15 cellular contexts compared by ENCODE assay signal in genomic region chr10:77533156-77533886, GRCh38.
A peak's percentile ranks its signal among the peaks of the same experiment; 100 is the strongest.
DNase-seq lines count a peak whose midpoint lies in the region; ATAC-seq and TF ChIP-seq lines count a peak whose summit lies in the region.
"Had no signal": no experiment of that assay in that cellular context is flagged by ENCODE, and none has a peak within 500 bp of the region (broad histone marks: within the 10 kb centered on the region; RNA-seq: fewer than 3 reads in every experiment).

No MANE protein-coding gene starts in this region.

- intact Hi-C loops in Right ventricle myocardium inferior (cut with DNase I) (no loop called here), left cardiac atrium (cut with DNase I) (no loop called here), aorta (cut with DNase I) (loop anchor here (10.0 kb wide), 2 partner anchors 51 to 101 kb away; partner anchors contain the start of gene KCNMA1 (in 1 of the 2))

- H3K4me3 ChIP-seq in epithelial cell of proximal tubule (ENCODE audit: low read depth, low read length) = peak overlapping the region; percentile 8
- H3K4me3 ChIP-seq in aorta (ENCODE audit: low read length in 2 of 2) = no peak overlapping the region
- H3K4me3 ChIP-seq: upper lobe of left lung had no signal

- DNase-seq in Right ventricle myocardium inferior (ENCODE audit: missing footprints) (no peak), left cardiac atrium (no peak), epithelial cell of proximal tubule (ENCODE audit: low read depth) (peak; percentile 52), aorta (peak; percentile 53 to 64), RKO (ENCODE audit: low spot score) (no peak), NCI-H2196 (lab: John Stamatoyannopoulos, UW; ENCODE audit: unreplicated experiment) (no peak), cerebellum (ENCODE audit: low spot score) (no peak)
- DNase-seq: activated CD8-positive, alpha-beta memory T cell treated with anti-CD3 and anti-CD28 coated beads, Interleukin-2, amount 10 ng/mL, durations not matched to agents 7 days and 5 days; activated naive CD4-positive, alpha-beta T cell treated with anti-CD3 and anti-CD28 coated beads for 36 hours; naive B cell; NCI-H1436; stimulated activated CD8-positive, alpha-beta memory T cell treated with anti-CD3 and anti-CD28 coated beads, Interleukin-4, amount 100 ng/mL, for 48 hours; upper lobe of left lung had no signal

- ATAC-seq in Right ventricle myocardium inferior = peak; percentile 30
- ATAC-seq in left cardiac atrium = no peak
- no peak for ATAC-seq in aorta (ENCODE audit: low FRiP score)
- ATAC-seq: activated CD8-positive, alpha-beta memory T cell treated with anti-CD3 and anti-CD28 coated beads, Interleukin-2, amount 10 ng/mL, durations not matched to agents 7 days and 5 days had no signal

- no peak overlapping the region for H3K4me3 Mint-ChIP-seq in nephron
- H3K4me3 Mint-ChIP-seq: activated CD8-positive, alpha-beta memory T cell treated with anti-CD3 and anti-CD28 coated beads, Interleukin-2, amount 10 ng/mL, durations not matched to agents 7 days and 5 days; activated naive CD4-positive, alpha-beta T cell treated with anti-CD3 and anti-CD28 coated beads for 36 hours; naive B cell; T-helper 1 cell treated with Interleukin-12 subunit alpha and Interleukin-12 subunit beta and Interleukin-4 antibody, amounts not matched to agents 30 μg/mL and 1 μg/mL, for 36 hours had no signal

- H3K9me3 Mint-ChIP-seq in nephron = no peaks in the 10 kb centered on the region
- H3K9me3 Mint-ChIP-seq: activated naive CD4-positive, alpha-beta T cell treated with anti-CD3 and anti-CD28 coated beads for 36 hours; naive B cell; T-helper 1 cell treated with Interleukin-12 subunit alpha and Interleukin-12 subunit beta and Interleukin-4 antibody, amounts not matched to agents 30 μg/mL and 1 μg/mL, for 36 hours had no signal

- H3K36me3 Mint-ChIP-seq in nephron (ENCODE audit: low read depth) = no peaks in the 10 kb centered on the region
- H3K36me3 Mint-ChIP-seq: activated CD8-positive, alpha-beta memory T cell treated with anti-CD3 and anti-CD28 coated beads, Interleukin-2, amount 10 ng/mL, durations not matched to agents 7 days and 5 days; naive B cell had no signal

- H3K4me1 ChIP-seq in aorta (ENCODE audit: control insufficient read depth in 1 of 2, insufficient read depth in 2 of 2, low read length in 2 of 2) = peaks cover 5 to 7% of the 10 kb centered on the region in 2 donors
- H3K4me1 ChIP-seq: upper lobe of left lung had no signal

- peaks cover 4% of the 10 kb centered on the region for H3K27me3 Mint-ChIP-seq in nephron (ENCODE audit: low read depth)

- 58 to 62% methylated on average over 6 of the region's 6 CpGs for WGBS in aorta, 2 donors

- no peaks in the 10 kb centered on the region for H3K9me3 ChIP-seq in aorta (ENCODE audit: control insufficient read depth, low read length)
- H3K9me3 ChIP-seq: upper lobe of left lung had no signal

- peak overlapping the region in 1 of 2 donors; percentile 31 for H3K27ac ChIP-seq in aorta (ENCODE audit: low read depth in 1 of 2, low read length in 2 of 2)

- H3K36me3 ChIP-seq in aorta (ENCODE audit: control insufficient read depth in 1 of 2, insufficient read depth in 2 of 2, low read length in 1 of 2) = no peaks in the 10 kb centered on the region
- H3K36me3 ChIP-seq: upper lobe of left lung had no signal

- no peaks in the 10 kb centered on the region for H3K27me3 ChIP-seq in aorta (ENCODE audit: control insufficient read depth in 1 of 2, insufficient read depth in 2 of 2, low read length in 1 of 2)
- H3K27me3 ChIP-seq: upper lobe of left lung had no signal

- H3K4me1 Mint-ChIP-seq in nephron = peaks cover 28% of the 10 kb centered on the region
- H3K4me1 Mint-ChIP-seq: activated CD8-positive, alpha-beta memory T cell treated with anti-CD3 and anti-CD28 coated beads, Interleukin-2, amount 10 ng/mL, durations not matched to agents 7 days and 5 days had no signal

- TF ChIP-seq CTCF in epithelial cell of proximal tubule (conservative IDR thresholded peaks at IDR 0.05; ENCODE audit: low read depth, low read length) (no peak), nephron (IDR thresholded peaks at IDR 0.05; ENCODE audit: unreplicated experiment in 3 of 3) (no peak)

- peak overlapping the region; percentile 33 to 85 (median 57) for H3K27ac Mint-ChIP-seq in nephron
- H3K27ac Mint-ChIP-seq: activated CD8-positive, alpha-beta memory T cell treated with anti-CD3 and anti-CD28 coated beads, Interleukin-2, amount 10 ng/mL, durations not matched to agents 7 days and 5 days; activated naive CD4-positive, alpha-beta T cell treated with anti-CD3 and anti-CD28 coated beads for 36 hours; naive B cell; T-helper 1 cell treated with Interleukin-12 subunit alpha and Interleukin-12 subunit beta and Interleukin-4 antibody, amounts not matched to agents 30 μg/mL and 1 μg/mL, for 36 hours had no signal

Comparison
In these comparisons a context has a peak if more than half of its experiments do, and no peak if none do; other contexts are left out.
1. DNase-seq: peak in epithelial cell of proximal tubule (single experiment) and aorta (2 of 2); none in Right ventricle myocardium inferior (single experiment), left cardiac atrium (single experiment), RKO (single experiment), NCI-H2196 (single experiment) and cerebellum (single experiment).
2. intact Hi-C loops: an anchor here in aorta (10.0 kb wide); none called in Right ventricle myocardium inferior and left cardiac atrium.